8 cellular contexts compared by ENCODE assay signal in genomic region chr17:16406742-16407674, GRCh38. TPM values are rescaled to one million over a fixed set of nuclear protein-coding genes. Genes with fewer than 3 reads are reported as not detected.
DNase-seq lines count a peak whose midpoint lies in the region; ATAC-seq and TF ChIP-seq lines count a peak whose summit lies in the region.

No MANE protein-coding gene starts in this region.

- H3K4me1 ChIP-seq in HUES48 (ENCODE audit: control insufficient read depth, insufficient read depth, low read length) (peaks cover 5% of the 10 kb centered on the region), ascending aorta (peaks cover 0 to 10% of the 10 kb centered on the region in 2 donors), iPS-20b (ENCODE audit: insufficient read depth, low read length) (peaks cover 7% of the 10 kb centered on the region; the same call in 1 of the 2 replicates)

- no peaks in the 10 kb centered on the region for H3K36me3 ChIP-seq in HUES48 (ENCODE audit: control insufficient read depth, insufficient read depth, low read length)
- H3K36me3 ChIP-seq in ascending aorta, result no peaks in the 10 kb centered on the region
- no peaks in the 10 kb centered on the region for H3K36me3 ChIP-seq in iPS-20b (ENCODE audit: insufficient read depth, low read depth, low read length)

- intact Hi-C loops in CD14-positive monocyte (cut with micrococcal nuclease) (no loop called here), ascending aorta (cut with DNase I) (no loop called here)

- no peaks in the 10 kb centered on the region for H3K9me3 ChIP-seq in HUES48 (ENCODE audit: control insufficient read depth, insufficient read depth, low read length)
- no peaks in the 10 kb centered on the region for H3K9me3 ChIP-seq in ascending aorta
- no peaks in the 10 kb centered on the region for H3K9me3 ChIP-seq in iPS-20b (ENCODE audit: insufficient read depth, low read depth, low read length)

- H3K4me3 Mint-ChIP-seq in CD14-positive monocyte, result peak overlapping the region; percentile 63 to 83
- H3K4me3 Mint-ChIP-seq in stimulated activated effector memory CD8-positive, alpha-beta T cell treated with anti-CD3 and anti-CD28 coated beads, Interleukin-12 subunit alpha, Interleukin-12 subunit beta, amount 100 ng/mL, for 72 hours, result peak overlapping the region; percentile 51

- ATAC-seq in stimulated activated effector memory CD8-positive, alpha-beta T cell treated with anti-CD3 and anti-CD28 coated beads, Interleukin-12 subunit alpha, Interleukin-12 subunit beta, amount 100 ng/mL, for 72 hours, result no peak
- ATAC-seq in HG02623 (IDR thresholded peaks at IDR 0.05; ENCODE audit: unreplicated experiment), result no peak

- DNase-seq in CD14-positive monocyte (ENCODE audit: low spot score), result no peak
- DNase-seq in ascending aorta (ENCODE audit: low spot score in 2 of 2), result peak in 1 of 2 donors; percentile 86
- no peak for DNase-seq in stimulated activated effector memory CD8-positive, alpha-beta T cell treated with anti-CD3 and anti-CD28 coated beads, Interleukin-12 subunit alpha, Interleukin-12 subunit beta, amount 100 ng/mL, for 72 hours (ENCODE audit: low spot score in 2 of 2)
- no peak for DNase-seq in NCI-H1105 treated with DMSO at 0.1 percent for 48 hours (lab: John Stamatoyannopoulos, UW)
- no peak for DNase-seq in GF-D8 (lab: John Stamatoyannopoulos, UW)

- no peak overlapping the region for H3K27ac Mint-ChIP-seq in CD14-positive monocyte
- no peak overlapping the region for H3K27ac Mint-ChIP-seq in stimulated activated effector memory CD8-positive, alpha-beta T cell treated with anti-CD3 and anti-CD28 coated beads, Interleukin-12 subunit alpha, Interleukin-12 subunit beta, amount 100 ng/mL, for 72 hours

- H3K4me1 Mint-ChIP-seq in CD14-positive monocyte, result peaks cover 23% of the 10 kb centered on the region
- H3K4me1 Mint-ChIP-seq in stimulated activated effector memory CD8-positive, alpha-beta T cell treated with anti-CD3 and anti-CD28 coated beads, Interleukin-12 subunit alpha, Interleukin-12 subunit beta, amount 100 ng/mL, for 72 hours, result peaks cover 6% of the 10 kb centered on the region

- H3K27me3 ChIP-seq in HUES48 (ENCODE audit: control insufficient read depth, insufficient read depth, low read length) (no peaks in the 10 kb centered on the region), ascending aorta (no peaks in the 10 kb centered on the region), iPS-20b (ENCODE audit: insufficient read depth, low read length) (no peaks in the 10 kb centered on the region)

- peaks cover 11 to 31% (median 18%) of the 10 kb centered on the region in 3 donors for H3K27me3 Mint-ChIP-seq in CD14-positive monocyte (ENCODE audit: low read depth in 3 of 3)

- no peak for TF ChIP-seq CTCF in CD14-positive monocyte (IDR thresholded peaks at IDR 0.05)
- no peak for TF ChIP-seq CTCF in ascending aorta (IDR thresholded peaks at IDR 0.05)

- H3K4me3 ChIP-seq in HUES48 (ENCODE audit: low read depth, low read length), result peak overlapping the region; percentile 81
- peak overlapping the region; percentile 62 to 71 for H3K4me3 ChIP-seq in ascending aorta
- peak overlapping the region; percentile 84 for H3K4me3 ChIP-seq in iPS-20b (ENCODE audit: low read length)

- peak overlapping the region; percentile 69 for H3K27ac ChIP-seq in HUES48 (ENCODE audit: low read depth, low read length)
- H3K27ac ChIP-seq in ascending aorta, result peak overlapping the region; percentile 85 to 87
- peak overlapping the region; percentile 54 for H3K27ac ChIP-seq in iPS-20b (ENCODE audit: low read length)

- peaks cover 0 to 5% (median 2%) of the 10 kb centered on the region in 7 donors for H3K9me3 Mint-ChIP-seq in CD14-positive monocyte
- H3K9me3 Mint-ChIP-seq in stimulated activated effector memory CD8-positive, alpha-beta T cell treated with anti-CD3 and anti-CD28 coated beads, Interleukin-12 subunit alpha, Interleukin-12 subunit beta, amount 100 ng/mL, for 72 hours, result no peaks in the 10 kb centered on the region

- no peaks in the 10 kb centered on the region for H3K36me3 Mint-ChIP-seq in CD14-positive monocyte
- no peaks in the 10 kb centered on the region for H3K36me3 Mint-ChIP-seq in stimulated activated effector memory CD8-positive, alpha-beta T cell treated with anti-CD3 and anti-CD28 coated beads, Interleukin-12 subunit alpha, Interleukin-12 subunit beta, amount 100 ng/mL, for 72 hours

- H3K9ac ChIP-seq in HUES48 (ENCODE audit: low read depth, low read length), result peak overlapping the region; percentile 69
- H3K9ac ChIP-seq in iPS-20b (ENCODE audit: low read depth, low read length), result peak overlapping the region; percentile 81; the same call in 1 of the 2 replicates

RNA-seq across cellular contexts. Expression of gene TRPV2, which starts 8.4 kb away (rescaled TPM):
- 10 to 100 TPM; 58.2 to 66.3 TPM for polyA plus RNA-seq in CD14-positive monocyte
- total RNA-seq in ascending aorta, result 26.1 TPM

RNA-seq across cellular contexts. Expression of gene UBB, which starts 26.1 kb away (rescaled TPM):
- polyA plus RNA-seq in CD14-positive monocyte, result 1,000 to 10,000 TPM; 1,282 to 1,365 TPM
- 615 TPM for total RNA-seq in ascending aorta

RNA-seq across cellular contexts. Expression of gene CENPV, which starts 53.7 kb away (rescaled TPM):
- under 1 TPM; 0.50 to 0.80 TPM for polyA plus RNA-seq in CD14-positive monocyte
- total RNA-seq in ascending aorta, result 37.6 TPM
